ENCODE assay signal across 8 cellular contexts in the genomic region with DNA sequence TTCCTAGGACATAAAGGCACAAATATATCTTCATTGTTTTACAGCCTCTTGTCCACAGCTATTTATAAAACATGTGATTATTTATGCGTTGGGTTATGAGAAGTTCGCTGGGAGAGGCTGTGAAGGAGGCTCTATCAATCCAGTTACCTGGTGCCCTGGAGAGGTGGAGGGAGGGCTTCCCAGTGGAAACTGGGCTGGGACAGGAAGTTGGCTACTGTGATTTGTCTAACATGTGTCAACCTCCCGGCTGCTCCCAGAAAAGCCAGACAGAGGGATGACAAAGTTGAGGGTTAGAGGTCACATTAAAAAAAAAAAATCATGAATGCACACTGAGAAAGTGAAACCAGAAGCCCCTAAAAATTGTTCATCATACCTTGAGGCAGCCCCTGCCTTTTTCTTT.
A peak's percentile ranks its signal among the peaks of the same experiment; 100 is the strongest.
DNase-seq lines count a peak whose midpoint lies in the region; TF ChIP-seq lines count a peak whose summit lies in the region.

No MANE protein-coding gene starts in this region.

- H3K4me1 ChIP-seq in thyroid gland = peaks cover 6 to 8% of the 10 kb centered on the region in 2 donors

- TF ChIP-seq POLR2A in thyroid gland (IDR thresholded peaks at IDR 0.05) = no peak

- CTCF ChIA-PET in activated CD4-positive, alpha-beta T cell treated with anti-CD3 and anti-CD28 coated beads, Interleukin-2, amount 10 ng/mL, durations not matched to agents 7 days and 5 days (lab: Charles Lee) = no interaction called here

- peak overlapping the region; percentile 68 for H3K4me3 Mint-ChIP-seq in activated CD4-positive, alpha-beta T cell treated with anti-CD3 and anti-CD28 coated beads, Interleukin-2, amount 10 ng/mL, durations not matched to agents 7 days and 5 days

- WGBS in thyroid gland, 2 donors = 38 to 45% methylated on average over 3 of the region's 3 CpGs

- no peaks in the 10 kb centered on the region for H3K9me3 ChIP-seq in thyroid gland

- H3K27me3 Mint-ChIP-seq in activated CD4-positive, alpha-beta T cell treated with anti-CD3 and anti-CD28 coated beads, Interleukin-2, amount 10 ng/mL, durations not matched to agents 7 days and 5 days = peaks cover 9% of the 10 kb centered on the region

- DNase-seq in activated CD4-positive, alpha-beta T cell treated with anti-CD3 and anti-CD28 coated beads, Interleukin-2, amount 10 ng/mL, durations not matched to agents 7 days and 5 days = no peak
- DNase-seq in activated CD4-positive, alpha-beta T cell treated with anti-CD3 and anti-CD28 coated beads for 1 hour = no peak
- DNase-seq in astrocyte of the cerebellum (ENCODE audit: low read depth) (no peak), mesenteric fat pad (ENCODE audit: low spot score) (peak; percentile 26), thyroid gland (peak; percentile 42 to 64), NCI-H2029 treated with DMSO at 0.1 percent for 48 hours (lab: John Stamatoyannopoulos, UW) (no peak), amniotic stem cell (lab: John Stamatoyannopoulos, UW) (no peak), islet precursor cell (no peak)

- peaks cover 4% of the 10 kb centered on the region for H3K4me1 Mint-ChIP-seq in activated CD4-positive, alpha-beta T cell treated with anti-CD3 and anti-CD28 coated beads, Interleukin-2, amount 10 ng/mL, durations not matched to agents 7 days and 5 days

- in situ Hi-C loops in astrocyte of the cerebellum (cut with HindIII; ENCODE audit: low sequenced_read_pairs) = no loop called here

- TF ChIP-seq CTCF in astrocyte of the cerebellum (IDR thresholded peaks at IDR 0.05; ENCODE audit: low read depth, low read length, missing control alignments) (no peak), thyroid gland (IDR thresholded peaks at IDR 0.05) (no peak)

- intact Hi-C loops in thyroid gland (cut with DNase I) = no loop called here

- H3K27me3 ChIP-seq in thyroid gland = no peaks in the 10 kb centered on the region

- H3K4me3 ChIP-seq in astrocyte of the cerebellum (ENCODE audit: low read depth, low read length) (peak overlapping the region; percentile 54), thyroid gland (replicated peaks in 1 of 3) (peak overlapping the region in 1 of 3 donors; percentile 48)

- no peaks in the 10 kb centered on the region for H3K36me3 ChIP-seq in thyroid gland

- H3K27ac Mint-ChIP-seq in activated CD4-positive, alpha-beta T cell treated with anti-CD3 and anti-CD28 coated beads, Interleukin-2, amount 10 ng/mL, durations not matched to agents 7 days and 5 days = no peak overlapping the region

- H3K27ac ChIP-seq in thyroid gland = peak overlapping the region; percentile 87 to 93 (median 90)

- no peaks in the 10 kb centered on the region for H3K9me3 Mint-ChIP-seq in activated CD4-positive, alpha-beta T cell treated with anti-CD3 and anti-CD28 coated beads, Interleukin-2, amount 10 ng/mL, durations not matched to agents 7 days and 5 days

- no peaks in the 10 kb centered on the region for H3K36me3 Mint-ChIP-seq in activated CD4-positive, alpha-beta T cell treated with anti-CD3 and anti-CD28 coated beads, Interleukin-2, amount 10 ng/mL, durations not matched to agents 7 days and 5 days (ENCODE audit: low read depth)

- POLR2A ChIA-PET in activated CD4-positive, alpha-beta T cell treated with anti-CD3 and anti-CD28 coated beads, Interleukin-2, amount 10 ng/mL, durations not matched to agents 7 days and 5 days (lab: Charles Lee) = no interaction called here

Comparison
In these comparisons a context has a peak if more than half of its experiments do, and no peak if none do; other contexts are left out.
1. DNase-seq: peak in mesenteric fat pad (single experiment) and thyroid gland (2 of 2); none in activated CD4-positive, alpha-beta T cell treated with anti-CD3 and anti-CD28 coated beads, Interleukin-2, amount 10 ng/mL, durations not matched to agents 7 days and 5 days (single experiment), activated CD4-positive, alpha-beta T cell treated with anti-CD3 and anti-CD28 coated beads for 1 hour (single experiment), astrocyte of the cerebellum (single experiment), NCI-H2029 treated with DMSO at 0.1 percent for 48 hours (single experiment), amniotic stem cell (single experiment) and islet precursor cell (single experiment).